ENCODE assay signal across 24 cellular contexts in the genomic region with DNA sequence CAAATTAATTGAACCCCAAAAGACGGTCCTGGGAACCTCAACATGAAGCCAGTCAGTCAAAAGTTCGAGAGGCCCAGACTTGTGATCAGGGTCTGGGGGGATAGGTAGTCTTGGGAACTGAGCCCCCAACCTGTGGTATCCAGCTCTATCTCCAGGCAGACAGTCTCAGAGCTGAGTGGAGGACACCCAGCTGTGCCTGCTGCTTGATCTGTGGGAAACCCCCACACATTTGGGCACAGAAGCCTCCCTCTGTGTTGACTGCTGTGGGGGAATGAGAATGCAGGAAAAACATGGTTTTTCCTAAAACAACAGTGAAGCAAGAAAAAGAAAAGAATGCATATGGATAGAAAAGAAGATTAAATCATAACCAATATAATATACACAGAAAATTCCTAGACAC.
"Had no signal": no experiment of that assay in that cellular context is flagged by ENCODE, and none has a peak within 500 bp of the region (broad histone marks: within the 10 kb centered on the region; RNA-seq: fewer than 3 reads in every experiment).

No MANE protein-coding gene starts in this region.

- H3K4me3 Mint-ChIP-seq: IgD-negative memory B cell had no signal

- H3K27ac ChIP-seq: HL-60, RWPE1 had no signal

- DNase-seq: KBM-7, MV-4-11, NCI-H1092, NCI-H1105 treated with DMSO at 0.1 percent for 48 hours, NCI-H1417 treated with DMSO at 0.1 percent for 48 hours, NCI-H146, NCI-H187, NCI-H2029, NCI-H2081 treated with DMSO at 0.1 percent for 48 hours, NCI-H2171, NCI-H226, NCI-H446, NCI-H510A, NCI-H524 treated with DMSO at 0.1 percent for 48 hours, NCI-H69, NCI-H774, PC-3, SHP77, SK-N-SH, SW 1271 had no signal

- ATAC-seq: Panc1, PC-3 had no signal

- H3K36me3 Mint-ChIP-seq: IgD-negative memory B cell had no signal

- H3K9me3 ChIP-seq: SK-N-SH had no signal

- H3K9me3 Mint-ChIP-seq: IgD-negative memory B cell had no signal

- H3K4me1 Mint-ChIP-seq: IgD-negative memory B cell had no signal

- H3K27me3 Mint-ChIP-seq: IgD-negative memory B cell had no signal
